9 cellular contexts compared by ENCODE assay signal in genomic region chr1:156704166-156704711, GRCh38. TPM values are rescaled to one million over a fixed set of nuclear protein-coding genes. Genes with fewer than 3 reads are reported as not detected.
A peak's percentile ranks its signal among the peaks of the same experiment; 100 is the strongest.
DNase-seq lines count a peak whose midpoint lies in the region; ATAC-seq lines count a peak whose summit lies in the region.
"Had no signal": no experiment of that assay in that cellular context is flagged by ENCODE, and none has a peak within 500 bp of the region (broad histone marks: within the 10 kb centered on the region; RNA-seq: fewer than 3 reads in every experiment).

No MANE protein-coding gene starts in this region.

- H3K27ac ChIP-seq in iPS-18a (ENCODE audit: low read length), result no peak overlapping the region

- H3K27ac Mint-ChIP-seq in T-helper 2 cell treated with Interferon-gamma antibody and Interleukin-4, amounts not matched to agents 5 μg/mL and 100 μg/mL, for 36 hours, result no peak overlapping the region
- H3K27ac Mint-ChIP-seq in activated T-helper 1 cell treated with anti-CD3 and anti-CD28 coated beads, Interleukin-12 subunit alpha, Interleukin-12 subunit beta, Interleukin-2, Interleukin-4 antibody, amounts not matched to agents 30 ng/mL and 10 ng/mL and 1 ng/mL, durations not matched to agents 14 hours and 24 hours and 36 hours, result no peak overlapping the region
- H3K27ac Mint-ChIP-seq in stimulated activated effector memory CD8-positive, alpha-beta T cell treated with anti-CD3 and anti-CD28 coated beads, Interleukin-12 subunit alpha, Interleukin-12 subunit beta, amount 100 ng/mL, for 72 hours, result no peak overlapping the region

- no peak for ATAC-seq in stimulated activated effector memory CD8-positive, alpha-beta T cell treated with anti-CD3 and anti-CD28 coated beads, Interleukin-12 subunit alpha, Interleukin-12 subunit beta, amount 100 ng/mL, for 72 hours
- ATAC-seq in GM21825 (IDR thresholded peaks at IDR 0.05; ENCODE audit: unreplicated experiment), result no peak

- peaks cover 49% of the 10 kb centered on the region for H3K27me3 Mint-ChIP-seq in T-helper 2 cell treated with Interferon-gamma antibody and Interleukin-4, amounts not matched to agents 5 μg/mL and 100 μg/mL, for 36 hours (ENCODE audit: low read depth)
- peaks cover 45% of the 10 kb centered on the region for H3K27me3 Mint-ChIP-seq in activated T-helper 1 cell treated with anti-CD3 and anti-CD28 coated beads, Interleukin-12 subunit alpha, Interleukin-12 subunit beta, Interleukin-2, Interleukin-4 antibody, amounts not matched to agents 30 ng/mL and 10 ng/mL and 1 ng/mL, durations not matched to agents 14 hours and 24 hours and 36 hours (ENCODE audit: insufficient read depth)

- H3K4me1 ChIP-seq in iPS-18a (ENCODE audit: control insufficient read depth, low read depth, low read length), result peaks cover 42% of the 10 kb centered on the region

- peak overlapping the region; percentile 34 for H3K4me3 Mint-ChIP-seq in T-helper 2 cell treated with Interferon-gamma antibody and Interleukin-4, amounts not matched to agents 5 μg/mL and 100 μg/mL, for 36 hours
- H3K4me3 Mint-ChIP-seq in activated T-helper 1 cell treated with anti-CD3 and anti-CD28 coated beads, Interleukin-12 subunit alpha, Interleukin-12 subunit beta, Interleukin-2, Interleukin-4 antibody, amounts not matched to agents 30 ng/mL and 10 ng/mL and 1 ng/mL, durations not matched to agents 14 hours and 24 hours and 36 hours, result peak overlapping the region; percentile 31
- peak overlapping the region; percentile 89 for H3K4me3 Mint-ChIP-seq in stimulated activated effector memory CD8-positive, alpha-beta T cell treated with anti-CD3 and anti-CD28 coated beads, Interleukin-12 subunit alpha, Interleukin-12 subunit beta, amount 100 ng/mL, for 72 hours

- intact Hi-C loops in activated T-helper 1 cell treated with anti-CD3 and anti-CD28 coated beads, Interleukin-12 subunit alpha, Interleukin-12 subunit beta, Interleukin-2, Interleukin-4 antibody, amounts not matched to agents 30 ng/mL and 10 ng/mL and 1 ng/mL, durations not matched to agents 14 hours and 24 hours and 36 hours (cut with micrococcal nuclease), result no loop called here

- H3K36me3 ChIP-seq in iPS-18a (ENCODE audit: control insufficient read depth, low read depth, low read length), result peaks cover 12% of the 10 kb centered on the region

- DNase-seq in T-helper 2 cell treated with Interferon-gamma antibody and Interleukin-4, amounts not matched to agents 5 μg/mL and 100 μg/mL, for 36 hours (ENCODE audit: low spot score), result no peak
- DNase-seq in T-helper 2 cell (no peak), hepatic stellate cell (ENCODE audit: low spot score) (no peak), anterior cingulate cortex (lab: John Stamatoyannopoulos, UW) (no peak)
- DNase-seq in activated T-helper 1 cell treated with anti-CD3 and anti-CD28 coated beads, Interleukin-12 subunit alpha, Interleukin-12 subunit beta, Interleukin-2, Interleukin-4 antibody, amounts not matched to agents 30 ng/mL and 10 ng/mL and 1 ng/mL, durations not matched to agents 14 hours and 24 hours and 36 hours (ENCODE audit: low spot score), result no peak
- no peak for DNase-seq in stimulated activated effector memory CD8-positive, alpha-beta T cell treated with anti-CD3 and anti-CD28 coated beads, Interleukin-12 subunit alpha, Interleukin-12 subunit beta, amount 100 ng/mL, for 72 hours (ENCODE audit: low spot score in 2 of 2)
- DNase-seq: central memory CD4-positive, alpha-beta T cell had no signal

- H3K9me3 Mint-ChIP-seq in T-helper 2 cell treated with Interferon-gamma antibody and Interleukin-4, amounts not matched to agents 5 μg/mL and 100 μg/mL, for 36 hours, result no peaks in the 10 kb centered on the region
- H3K9me3 Mint-ChIP-seq in activated T-helper 1 cell treated with anti-CD3 and anti-CD28 coated beads, Interleukin-12 subunit alpha, Interleukin-12 subunit beta, Interleukin-2, Interleukin-4 antibody, amounts not matched to agents 30 ng/mL and 10 ng/mL and 1 ng/mL, durations not matched to agents 14 hours and 24 hours and 36 hours, result no peaks in the 10 kb centered on the region
- no peaks in the 10 kb centered on the region for H3K9me3 Mint-ChIP-seq in stimulated activated effector memory CD8-positive, alpha-beta T cell treated with anti-CD3 and anti-CD28 coated beads, Interleukin-12 subunit alpha, Interleukin-12 subunit beta, amount 100 ng/mL, for 72 hours

- H3K9me3 ChIP-seq in iPS-18a (ENCODE audit: control insufficient read depth, low read depth, low read length), result no peaks in the 10 kb centered on the region

- peaks cover 27% of the 10 kb centered on the region for H3K27me3 ChIP-seq in iPS-18a (ENCODE audit: control insufficient read depth, insufficient read depth, low read length)

- H3K36me3 Mint-ChIP-seq in T-helper 2 cell treated with Interferon-gamma antibody and Interleukin-4, amounts not matched to agents 5 μg/mL and 100 μg/mL, for 36 hours (ENCODE audit: low read depth), result no peaks in the 10 kb centered on the region
- H3K36me3 Mint-ChIP-seq in activated T-helper 1 cell treated with anti-CD3 and anti-CD28 coated beads, Interleukin-12 subunit alpha, Interleukin-12 subunit beta, Interleukin-2, Interleukin-4 antibody, amounts not matched to agents 30 ng/mL and 10 ng/mL and 1 ng/mL, durations not matched to agents 14 hours and 24 hours and 36 hours (ENCODE audit: low read depth), result no peaks in the 10 kb centered on the region
- peaks cover 7% of the 10 kb centered on the region for H3K36me3 Mint-ChIP-seq in stimulated activated effector memory CD8-positive, alpha-beta T cell treated with anti-CD3 and anti-CD28 coated beads, Interleukin-12 subunit alpha, Interleukin-12 subunit beta, amount 100 ng/mL, for 72 hours

- H3K9ac ChIP-seq in iPS-18a (ENCODE audit: low read length), result peak overlapping the region; percentile 60

- H3K4me1 Mint-ChIP-seq in T-helper 2 cell treated with Interferon-gamma antibody and Interleukin-4, amounts not matched to agents 5 μg/mL and 100 μg/mL, for 36 hours (ENCODE audit: low read depth), result peaks cover 15% of the 10 kb centered on the region
- peaks cover 28% of the 10 kb centered on the region for H3K4me1 Mint-ChIP-seq in activated T-helper 1 cell treated with anti-CD3 and anti-CD28 coated beads, Interleukin-12 subunit alpha, Interleukin-12 subunit beta, Interleukin-2, Interleukin-4 antibody, amounts not matched to agents 30 ng/mL and 10 ng/mL and 1 ng/mL, durations not matched to agents 14 hours and 24 hours and 36 hours (ENCODE audit: low read depth)
- H3K4me1 Mint-ChIP-seq in stimulated activated effector memory CD8-positive, alpha-beta T cell treated with anti-CD3 and anti-CD28 coated beads, Interleukin-12 subunit alpha, Interleukin-12 subunit beta, amount 100 ng/mL, for 72 hours, result peaks cover 33% of the 10 kb centered on the region

- peak overlapping the region; percentile 71 for H3K4me3 ChIP-seq in iPS-18a (ENCODE audit: low read length)

RNA-seq across cellular contexts. Expression of gene CRABP2, which starts 1.1 kb away (rescaled TPM):
- 1.4 and 1.6 TPM in 2 replicates for total RNA-seq in activated T-helper 1 cell treated with anti-CD3 and anti-CD28 coated beads, Interleukin-12 subunit alpha, Interleukin-12 subunit beta, Interleukin-2, Interleukin-4 antibody, amounts not matched to agents 30 ng/mL and 10 ng/mL and 1 ng/mL, durations not matched to agents 14 hours and 24 hours and 36 hours

RNA-seq across cellular contexts. Expression of gene METTL25B, which starts 24.0 kb away (rescaled TPM):
- total RNA-seq in activated T-helper 1 cell treated with anti-CD3 and anti-CD28 coated beads, Interleukin-12 subunit alpha, Interleukin-12 subunit beta, Interleukin-2, Interleukin-4 antibody, amounts not matched to agents 30 ng/mL and 10 ng/mL and 1 ng/mL, durations not matched to agents 14 hours and 24 hours and 36 hours, result 31.6 and 38.9 TPM in 2 replicates

RNA-seq across cellular contexts. Expression of gene ISG20L2, which starts 24.3 kb away (rescaled TPM):
- 73.7 and 81.5 TPM in 2 replicates for total RNA-seq in activated T-helper 1 cell treated with anti-CD3 and anti-CD28 coated beads, Interleukin-12 subunit alpha, Interleukin-12 subunit beta, Interleukin-2, Interleukin-4 antibody, amounts not matched to agents 30 ng/mL and 10 ng/mL and 1 ng/mL, durations not matched to agents 14 hours and 24 hours and 36 hours

RNA-seq across cellular contexts. Expression of gene NES, which starts 27.0 kb away (rescaled TPM):
- total RNA-seq in activated T-helper 1 cell treated with anti-CD3 and anti-CD28 coated beads, Interleukin-12 subunit alpha, Interleukin-12 subunit beta, Interleukin-2, Interleukin-4 antibody, amounts not matched to agents 30 ng/mL and 10 ng/mL and 1 ng/mL, durations not matched to agents 14 hours and 24 hours and 36 hours, result not detected in 2 replicates

RNA-seq across cellular contexts. Expression of gene MRPL24, which starts 36.6 kb away (rescaled TPM):
- total RNA-seq in activated T-helper 1 cell treated with anti-CD3 and anti-CD28 coated beads, Interleukin-12 subunit alpha, Interleukin-12 subunit beta, Interleukin-2, Interleukin-4 antibody, amounts not matched to agents 30 ng/mL and 10 ng/mL and 1 ng/mL, durations not matched to agents 14 hours and 24 hours and 36 hours, result 132 and 135 TPM in 2 replicates

Comparison
In these comparisons a context has a peak if more than half of its experiments do, and no peak if none do; other contexts are left out.
1. H3K4me3 Mint-ChIP-seq: peak in every context shown above with its lines; median percentile 89 in stimulated activated effector memory CD8-positive, alpha-beta T cell treated with anti-CD3 and anti-CD28 coated beads, Interleukin-12 subunit alpha, Interleukin-12 subunit beta, amount 100 ng/mL, for 72 hours; 34 in T-helper 2 cell treated with Interferon-gamma antibody and Interleukin-4, amounts not matched to agents 5 μg/mL and 100 μg/mL, for 36 hours; 31 in activated T-helper 1 cell treated with anti-CD3 and anti-CD28 coated beads, Interleukin-12 subunit alpha, Interleukin-12 subunit beta, Interleukin-2, Interleukin-4 antibody, amounts not matched to agents 30 ng/mL and 10 ng/mL and 1 ng/mL, durations not matched to agents 14 hours and 24 hours and 36 hours.